In the genomic region with DNA sequence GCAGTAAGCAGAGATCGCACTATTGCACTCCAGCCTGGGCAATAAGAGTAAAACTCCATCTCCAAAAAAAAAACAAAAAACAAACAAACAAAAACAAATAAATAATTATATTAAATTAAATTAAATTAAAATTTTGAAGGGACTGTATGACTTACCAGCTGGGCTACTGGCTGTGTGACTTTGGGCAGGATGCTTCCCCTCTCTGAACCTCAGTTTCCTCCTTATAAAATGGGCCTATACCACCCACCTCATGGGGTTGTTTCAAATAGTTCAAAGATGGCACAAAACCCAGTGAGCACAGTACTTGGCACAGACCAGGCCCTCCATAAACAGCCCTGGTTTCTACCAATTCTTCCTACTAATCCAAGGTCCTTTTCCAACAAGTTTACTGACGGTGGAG, we compare ENCODE assay signal across 8 cellular contexts.
"Had no signal": no experiment of that assay in that cellular context is flagged by ENCODE, and none has a peak within 500 bp of the region (broad histone marks: within the 10 kb centered on the region; RNA-seq: fewer than 3 reads in every experiment).

No MANE protein-coding gene starts in this region.

- H3K4me3 ChIP-seq: GM12878 had no signal

- DNase-seq: GDM1, GF-D8 had no signal

- ATAC-seq: GM12878 had no signal

- FAIRE-seq: G401.6, GM12878, GM12891, GM12892, GM18507, GM19239 had no signal
